ENCODE assay signal across 8 cellular contexts in the genomic region with DNA sequence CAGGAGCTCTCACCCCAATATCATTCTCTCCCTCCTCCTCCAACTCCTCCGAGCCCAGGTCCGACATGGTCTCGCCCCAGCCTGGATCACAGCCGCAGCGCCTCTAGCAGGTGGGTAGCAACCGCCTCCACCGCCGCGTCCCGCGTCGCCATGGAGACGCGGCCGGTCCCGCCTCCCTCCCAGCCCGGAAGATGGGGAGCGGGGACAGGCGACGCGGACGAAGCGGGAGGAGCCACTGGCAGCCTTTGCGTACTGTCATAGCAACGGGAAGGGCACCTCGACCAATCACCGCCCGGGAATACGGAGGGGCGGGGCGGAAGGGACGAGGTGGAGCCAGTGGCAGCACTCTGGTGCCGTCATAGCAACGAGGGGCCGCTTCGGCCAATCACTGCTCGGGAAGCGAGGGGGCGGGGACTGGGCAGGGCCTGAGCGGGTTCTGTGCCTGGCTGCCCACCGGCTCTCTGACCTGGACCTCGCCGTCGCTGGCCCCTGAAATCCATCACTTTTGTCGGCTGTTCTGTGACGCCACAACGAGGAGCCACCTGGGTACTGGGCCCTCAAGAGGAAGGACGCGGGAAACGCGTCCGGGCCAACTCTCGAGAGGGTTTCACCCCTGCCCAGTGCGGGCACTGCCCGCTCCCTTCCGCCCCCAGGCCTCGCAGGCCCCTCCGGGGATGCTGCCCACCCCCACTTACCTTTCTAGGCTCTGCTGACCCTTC. TPM values are rescaled to one million over a fixed set of nuclear protein-coding genes. Genes with fewer than 3 reads are reported as not detected.
A peak's percentile ranks its signal among the peaks of the same experiment; 100 is the strongest.
DNase-seq lines count a peak whose midpoint lies in the region; ATAC-seq and TF ChIP-seq lines count a peak whose summit lies in the region.

A gene (minus strand): TSS at position 105 of the 719 bp plus-strand sequence. CDS start 38 bp downstream, at position 67.

- peak within 1 kb of the TSS; percentile 60 to 96 (median 73) for H3K27ac Mint-ChIP-seq in H9
- H3K27ac Mint-ChIP-seq in natural killer cell treated with Interleukin-12 subunit alpha and Interleukin-12 subunit beta and Interleukin-15 and Interleukin-18, amount 100 ng/mL, for 72 hours = peak within 1 kb of the TSS; percentile 7 to 85

- H3K27me3 Mint-ChIP-seq in H9 (ENCODE audit: low read depth) = peaks cover 8% of the 10 kb centered on the region
- peaks cover 0 to 8% of the 10 kb centered on the region in 2 donors for H3K27me3 Mint-ChIP-seq in natural killer cell treated with Interleukin-12 subunit alpha and Interleukin-12 subunit beta and Interleukin-15 and Interleukin-18, amount 100 ng/mL, for 72 hours

- H3K79me1 ChIP-seq in H9 (ENCODE audit: insufficient read depth, low read depth, low read length, poor library complexity, severe bottlenecking) = no peaks in the 10 kb centered on the region

- H3K56ac ChIP-seq in H9 (ENCODE audit: insufficient read length, low read depth, low read length) = no peak within 1 kb of the TSS

- no peaks in the 10 kb centered on the region for H3K9me3 Mint-ChIP-seq in H9
- no peaks in the 10 kb centered on the region for H3K9me3 Mint-ChIP-seq in natural killer cell treated with Interleukin-12 subunit alpha and Interleukin-12 subunit beta and Interleukin-15 and Interleukin-18, amount 100 ng/mL, for 72 hours

- peak within 1 kb of the TSS; percentile 83 to 91 for H3K4me3 Mint-ChIP-seq in H9
- H3K4me3 Mint-ChIP-seq in natural killer cell treated with Interleukin-12 subunit alpha and Interleukin-12 subunit beta and Interleukin-15 and Interleukin-18, amount 100 ng/mL, for 72 hours = peak within 1 kb of the TSS; percentile 88

- H3K4ac ChIP-seq in H9 (ENCODE audit: low read depth, low read length) = no peak within 1 kb of the TSS

- peaks cover 21 to 29% of the 10 kb centered on the region in 2 experiments for H3K4me1 Mint-ChIP-seq in H9
- peaks cover 7 to 11% of the 10 kb centered on the region in 2 donors for H3K4me1 Mint-ChIP-seq in natural killer cell treated with Interleukin-12 subunit alpha and Interleukin-12 subunit beta and Interleukin-15 and Interleukin-18, amount 100 ng/mL, for 72 hours (ENCODE audit: low read depth in 2 of 2)

- H3K9ac ChIP-seq in ES-I3 (ENCODE audit: low read depth, low read length) = peak within 1 kb of the TSS; percentile 80
- H3K9ac ChIP-seq in H9 (ENCODE audit: extremely low read depth, insufficient read length, low read length) = peak within 1 kb of the TSS; percentile 77

- no peak within 1 kb of the TSS for H4K5ac ChIP-seq in H9 (ENCODE audit: insufficient read length, low read depth, low read length)

- no peaks in the 10 kb centered on the region for H3K79me2 ChIP-seq in H9 (ENCODE audit: insufficient read depth, low read length)

- peak within 1 kb of the TSS; percentile 72 for H3K14ac ChIP-seq in H9 (ENCODE audit: insufficient read depth, low read length)

- H3K27me3 ChIP-seq in H9 (ENCODE audit: insufficient read depth, low read length) = no peaks in the 10 kb centered on the region

- peak within 1 kb of the TSS; percentile 28 for H2BK12ac ChIP-seq in H9 (ENCODE audit: insufficient read length, low read depth, low read length)

- WGBS in H9 (ENCODE audit: extremely low coverage, insufficient read length, low lambda C conversion rate) = no CpG with 5 or more reads among the region's 58 CpGs

- no peaks in the 10 kb centered on the region for H3K9me3 ChIP-seq in ES-I3 (ENCODE audit: control insufficient read depth, insufficient read depth, low read length)
- H3K9me3 ChIP-seq in H9 (ENCODE audit: control insufficient read depth, low read depth, low read length) = no peaks in the 10 kb centered on the region

- no peak within 1 kb of the TSS for H2BK15ac ChIP-seq in H9 (ENCODE audit: low read depth, low read length)

- TF ChIP-seq CTCF in H9 (conservative IDR thresholded peaks at IDR 0.05) (no peak), fibroblast of the aortic adventitia (IDR thresholded peaks at IDR 0.05; ENCODE audit: insufficient read depth, low read length) (no peak)

- peak; percentile 100 for DNase-seq in H9
- peak; percentile 99 for DNase-seq in M059J (ENCODE audit: low read depth)
- DNase-seq in activated effector memory CD4-positive, alpha-beta T cell treated with anti-CD3 and anti-CD28 coated beads, Interleukin-2, amount 50 U/mL, for 16 hours = peak; percentile 100
- peak; percentile 94 for DNase-seq in fibroblast of the aortic adventitia (ENCODE audit: low read depth)
- DNase-seq in natural killer cell treated with Interleukin-12 subunit alpha and Interleukin-12 subunit beta and Interleukin-15 and Interleukin-18, amount 100 ng/mL, for 72 hours (ENCODE audit: low spot score) = peak; percentile 100
- DNase-seq in stimulated activated naive CD4-positive, alpha-beta T cell treated with Interleukin-2 at 50 U/mL for 16 hours (lab: John Stamatoyannopoulos, UW) = peak; percentile 99

- H2BK20ac ChIP-seq in H9 (ENCODE audit: low read depth, low read length, poor library complexity, severe bottlenecking) = no peak within 1 kb of the TSS

- peak within 1 kb of the TSS; percentile 47 for H4K8ac ChIP-seq in H9 (replicated peaks; ENCODE audit: insufficient read length, low read depth, low read length)

- no peaks in the 10 kb centered on the region for H4K20me1 ChIP-seq in H9 (ENCODE audit: control insufficient read depth, insufficient read depth, insufficient read length)

- H2AK5ac ChIP-seq in H9 (ENCODE audit: insufficient read length, low read length) = no peak within 1 kb of the TSS

- peak within 1 kb of the TSS; percentile 96 for H3K4me2 ChIP-seq in H9 (ENCODE audit: insufficient read depth, insufficient read length, low read length)

- no peak within 1 kb of the TSS for H3K27ac ChIP-seq in H9 (ENCODE audit: insufficient read length, low read depth, low read length)

- no peak within 1 kb of the TSS for H2AFZ ChIP-seq in H9 (ENCODE audit: low read length)

- peak; percentile 55 for TF ChIP-seq POLR2A in Raji (IDR thresholded peaks at IDR 0.05; ENCODE audit: insufficient read depth, low read depth, low read length)

- H3K36me3 Mint-ChIP-seq in H9 (ENCODE audit: insufficient read depth in 1 of 3, low read depth in 3 of 3) = no peaks in the 10 kb centered on the region
- no peaks in the 10 kb centered on the region for H3K36me3 Mint-ChIP-seq in natural killer cell treated with Interleukin-12 subunit alpha and Interleukin-12 subunit beta and Interleukin-15 and Interleukin-18, amount 100 ng/mL, for 72 hours

- H2BK5ac ChIP-seq in H9 (ENCODE audit: insufficient read length, low read length) = no peak within 1 kb of the TSS

- no peak within 1 kb of the TSS for H4K91ac ChIP-seq in H9 (ENCODE audit: insufficient read length, low read depth, low read length)

- H3T11ph ChIP-seq in H9 (ENCODE audit: low read length) = no peak within 1 kb of the TSS

- peaks cover 12% of the 10 kb centered on the region for H3K23me2 ChIP-seq in H9 (ENCODE audit: insufficient read length, low read depth, low read length, poor library complexity, severe bottlenecking)

- H3K36me3 ChIP-seq in ES-I3 (ENCODE audit: insufficient read depth, low read length) = no peaks in the 10 kb centered on the region

- peak within 1 kb of the TSS; percentile 79 for H3K4me3 ChIP-seq in fibroblast of the aortic adventitia (ENCODE audit: low read depth, low read length)

- H3K4me1 ChIP-seq in ES-I3 (ENCODE audit: insufficient read depth, low read length) (0 out of 2 replicates have a peak, but pooled peaks cover 2% of the 10 kb centered on the region), H9 (ENCODE audit: insufficient read depth, low read length) (no peaks in the 10 kb centered on the region; the same call in 1 of the 2 replicates)

- H3K23ac ChIP-seq in H9 (ENCODE audit: insufficient read length, low read depth, low read length) = no peak within 1 kb of the TSS

- peak; percentile 99 to 100 for ATAC-seq in natural killer cell treated with Interleukin-12 subunit alpha and Interleukin-12 subunit beta and Interleukin-15 and Interleukin-18, amount 100 ng/mL, for 72 hours

- peak within 1 kb of the TSS; percentile 66 for H3K18ac ChIP-seq in H9 (ENCODE audit: insufficient read length, low read depth, low read length)

- H2BK120ac ChIP-seq in H9 (ENCODE audit: low read depth, low read length, poor library complexity, severe bottlenecking) = no peak within 1 kb of the TSS

RNA-seq across cellular contexts. Expression of the gene that starts here (rescaled TPM):
- total RNA-seq in H9 (2021) (0.31 TPM in 1 of 2 replicates, not detected in the other), fibroblast of the aortic adventitia (ENCODE audit: low replicate concordance) (0.16 TPM in 1 of 2 replicates, not detected in the other)
- total RNA-seq in M059J (2014; rRNA removed; shearing (Covaris generic)) = not detected in 2 replicates
- total RNA-seq in natural killer cell treated with Interleukin-12 subunit alpha and Interleukin-12 subunit beta and Interleukin-15 and Interleukin-18, amount 100 ng/mL, for 72 hours = under 1 TPM in 1 of 2 donors, not detected in 1; 0.25 TPM

Comparison
In these comparisons a context has a peak if more than half of its experiments do, and no peak if none do; other contexts are left out.
1. Peak in DNase-seq, H3K9ac ChIP-seq and H3K4me2 ChIP-seq in H9; RNA of the gene not detected or under 1 TPM.
2. Peak in DNase-seq in M059J; RNA of the gene not detected or under 1 TPM.
3. Peak in DNase-seq and H3K4me3 ChIP-seq in fibroblast of the aortic adventitia; RNA of the gene not detected or under 1 TPM.
4. Peak in DNase-seq and ATAC-seq in natural killer cell treated with Interleukin-12 subunit alpha and Interleukin-12 subunit beta and Interleukin-15 and Interleukin-18, amount 100 ng/mL, for 72 hours; RNA of the gene not detected or under 1 TPM.